In genomic region chr17:82004485-82005455, GRCh38 we compare ENCODE assay signal across 25 cellular contexts. TPM values are rescaled to one million over a fixed set of nuclear protein-coding genes. Genes with fewer than 3 reads are reported as not detected.
DNase-seq lines count a peak whose midpoint lies in the region; ATAC-seq and TF ChIP-seq lines count a peak whose summit lies in the region.
"Had no signal": no experiment of that assay in that cellular context is flagged by ENCODE, and none has a peak within 500 bp of the region (broad histone marks: within the 10 kb centered on the region; RNA-seq: fewer than 3 reads in every experiment).

No MANE protein-coding gene starts in this region.

- no peak overlapping the region for H2AFZ ChIP-seq in hepatocyte
- no peak overlapping the region for H2AFZ ChIP-seq in smooth muscle cell (ENCODE audit: low read depth)

- H3K27me3 Mint-ChIP-seq in T-helper 17 cell, result no peaks in the 10 kb centered on the region
- H3K27me3 Mint-ChIP-seq: CD8-positive, alpha-beta memory T cell had no signal

- CTCF ChIA-PET in Panc1 (lab: Charles Lee) (no interaction called here), A673 (lab: Charles Lee) (interaction anchor here (0.5 kb wide), 1 partner anchor 49 kb away, joined by 7 read pairs; no protein-coding TSS in a partner anchor)

- H3K27me3 ChIP-seq in BLaER1, result peaks cover 26% of the 10 kb centered on the region; the same call in 1 of the 2 replicates
- no peaks in the 10 kb centered on the region for H3K27me3 ChIP-seq in Panc1 (ENCODE audit: control insufficient read depth, insufficient read depth, low read length)
- H3K27me3 ChIP-seq in hepatocyte, result no peaks in the 10 kb centered on the region
- no peaks in the 10 kb centered on the region for H3K27me3 ChIP-seq in smooth muscle cell (ENCODE audit: low read depth)
- H3K27me3 ChIP-seq in A673 (replicated peaks; ENCODE audit: insufficient read depth, low read depth, low read length, poor library complexity), result no peaks in the 10 kb centered on the region
- H3K27me3 ChIP-seq: dorsolateral prefrontal cortex, left lung, thyroid gland had no signal

- 95% methylated on average over 37 of the region's 42 CpGs for WGBS in hepatocyte (ENCODE audit: low lambda C conversion rate, missing lambda C conversion rate)
- WGBS in smooth muscle cell (ENCODE audit: low lambda C conversion rate), result 94% methylated on average over 41 of the region's 42 CpGs

- POLR2A ChIA-PET in Panc1 (lab: Charles Lee) (no interaction called here), A673 (lab: Charles Lee; ENCODE audit: low non-redundant PET) (no interaction called here)

- H3K79me2 ChIP-seq in hepatocyte (peaks cover 7% of the 10 kb centered on the region), smooth muscle cell (ENCODE audit: low read depth) (no peaks in the 10 kb centered on the region)

- DNase-seq in Panc1 (ENCODE audit: low read depth, low spot score) (no peak), hepatocyte (ENCODE audit: low spot score) (no peak), smooth muscle cell (lab: John Stamatoyannopoulos, UW; ENCODE audit: unreplicated experiment) (no peak), T-helper 17 cell (no peak), NCI-H2227 (lab: John Stamatoyannopoulos, UW; ENCODE audit: unreplicated experiment) (no peak), A673 (ENCODE audit: low spot score) (no peak)
- DNase-seq in stimulated activated CD4-positive, alpha-beta T cell treated with anti-CD3 and anti-CD28 coated beads, Interleukin-4, amount 100 ng/mL, for 4 hours, result no peak
- DNase-seq: activated naive CD4-positive, alpha-beta T cell treated with anti-CD3 and anti-CD28 coated beads, Interleukin-2, amount 50 U/mL, for 16 hours; CD8-positive, alpha-beta memory T cell; DMS79 treated with DMSO at 0.1 percent for 48 hours; immature natural killer cell; NCI-H2171 treated with DMSO at 0.1 percent for 48 hours; NCI-H69; posterior cingulate gyrus; SHP77 treated with DMSO at 0.1 percent for 48 hours; small intestine; stimulated activated naive CD4-positive, alpha-beta T cell; thyroid gland had no signal

- no TSS peak for BruUV-seq in Panc1 (replicated peaks; lab: Mats Ljungman, UMichigan)
- no TSS peak for BruUV-seq in A673 (replicated peaks; lab: Mats Ljungman, UMichigan)

- peak overlapping the region; percentile 95 for H3K4me2 ChIP-seq in BLaER1
- H3K4me2 ChIP-seq in hepatocyte, result no peak overlapping the region
- peak overlapping the region; percentile 74 for H3K4me2 ChIP-seq in smooth muscle cell
- H3K4me2 ChIP-seq: KMS-11 had no signal

- no peaks in the 10 kb centered on the region for H3K4me1 Mint-ChIP-seq in T-helper 17 cell
- H3K4me1 Mint-ChIP-seq: CD8-positive, alpha-beta memory T cell; immature natural killer cell had no signal

- H3K4me1 ChIP-seq in BLaER1 (peaks cover 86% of the 10 kb centered on the region), Panc1 (ENCODE audit: control insufficient read depth, insufficient read depth, low read length) (peaks cover 48% of the 10 kb centered on the region), hepatocyte (ENCODE audit: insufficient read depth) (peaks cover 25% of the 10 kb centered on the region), smooth muscle cell (ENCODE audit: low read depth) (peaks cover 6% of the 10 kb centered on the region), A673 (ENCODE audit: insufficient read depth, low read length, poor library complexity, severe bottlenecking) (peaks cover 9% of the 10 kb centered on the region)
- H3K4me1 ChIP-seq: left lung had no signal

- H3K9me2 ChIP-seq in hepatocyte (replicated peaks; ENCODE audit: insufficient read depth), result no peaks in the 10 kb centered on the region

- H3K4me3 Mint-ChIP-seq in T-helper 17 cell, result no peak overlapping the region
- H3K4me3 Mint-ChIP-seq: activated T-helper 1 cell treated with anti-CD3 and anti-CD28 coated beads, Interleukin-12 subunit alpha, Interleukin-12 subunit beta, Interleukin-2, Interleukin-4 antibody, amounts not matched to agents 30 ng/mL and 10 ng/mL and 1 ng/mL, durations not matched to agents 14 hours and 24 hours and 36 hours; CD8-positive, alpha-beta memory T cell; immature natural killer cell; nephron progenitor cell had no signal

- no peaks in the 10 kb centered on the region; the same call in 1 of the 2 replicates for H3K36me3 ChIP-seq in BLaER1
- H3K36me3 ChIP-seq in Panc1 (ENCODE audit: control insufficient read depth, insufficient read depth, low read length), result no peaks in the 10 kb centered on the region
- H3K36me3 ChIP-seq in hepatocyte (replicated peaks; ENCODE audit: insufficient read depth, low read depth), result no peaks in the 10 kb centered on the region
- no peaks in the 10 kb centered on the region for H3K36me3 ChIP-seq in smooth muscle cell (ENCODE audit: low read depth)
- H3K36me3 ChIP-seq in A673 (ENCODE audit: insufficient read depth, low read length, poor library complexity, severe bottlenecking), result no peaks in the 10 kb centered on the region
- H3K36me3 ChIP-seq: left lung, thyroid gland had no signal

- TF ChIP-seq CTCF in Panc1 (IDR thresholded peaks at IDR 0.05) (no peak), hepatocyte (IDR thresholded peaks at IDR 0.05; ENCODE audit: poor library complexity) (no peak), smooth muscle cell (IDR thresholded peaks at IDR 0.05; ENCODE audit: borderline replicate concordance, insufficient read depth, poor library complexity, severe bottlenecking) (no peak), A673 (conservative IDR thresholded peaks at IDR 0.05; ENCODE audit: low read depth, low read length) (no peak)

- no peaks in the 10 kb centered on the region for H3K36me3 Mint-ChIP-seq in T-helper 17 cell (ENCODE audit: low read depth)
- H3K36me3 Mint-ChIP-seq: CD8-positive, alpha-beta memory T cell; immature natural killer cell had no signal

- intact Hi-C loops in Panc1 (cut with micrococcal nuclease; ENCODE audit: unreplicated experiment), result no loop called here
- intact Hi-C loops in A673 (cut with micrococcal nuclease; ENCODE audit: unreplicated experiment), result no loop called here

- ATAC-seq in Panc1, result no peak
- ATAC-seq in T-helper 17 cell, result no peak
- ATAC-seq: GM12878 had no signal

- H3K27ac Mint-ChIP-seq in T-helper 17 cell, result no peak overlapping the region
- H3K27ac Mint-ChIP-seq: activated T-helper 1 cell treated with anti-CD3 and anti-CD28 coated beads, Interleukin-12 subunit alpha, Interleukin-12 subunit beta, Interleukin-2, Interleukin-4 antibody, amounts not matched to agents 30 ng/mL and 10 ng/mL and 1 ng/mL, durations not matched to agents 14 hours and 24 hours and 36 hours; CD8-positive, alpha-beta memory T cell; immature natural killer cell; nephron progenitor cell had no signal

- H3K27ac ChIP-seq in BLaER1 (no peak overlapping the region), Panc1 (ENCODE audit: low read length) (peak overlapping the region; percentile 82), hepatocyte (peak overlapping the region; percentile 58), smooth muscle cell (ENCODE audit: low read depth) (peak overlapping the region; percentile 90), A673 (ENCODE audit: low read depth, low read length, poor library complexity, severe bottlenecking) (no peak overlapping the region)
- H3K27ac ChIP-seq: KMS-11, thyroid gland had no signal

- H3K9ac ChIP-seq in BLaER1 (no peak overlapping the region), smooth muscle cell (ENCODE audit: low read depth) (peak overlapping the region; percentile 62)
- H3K9ac ChIP-seq: KMS-11 had no signal

- H3K9me3 ChIP-seq in BLaER1, result no peaks in the 10 kb centered on the region
- no peaks in the 10 kb centered on the region for H3K9me3 ChIP-seq in Panc1 (ENCODE audit: control insufficient read depth, insufficient read depth, low read depth, low read length)
- no peaks in the 10 kb centered on the region for H3K9me3 ChIP-seq in hepatocyte (ENCODE audit: low read depth)
- no peaks in the 10 kb centered on the region for H3K9me3 ChIP-seq in smooth muscle cell (replicated peaks; ENCODE audit: low read depth)
- H3K9me3 ChIP-seq in T-helper 17 cell (ENCODE audit: control insufficient read depth, low read length, poor library complexity, severe bottlenecking), result no peaks in the 10 kb centered on the region
- no peaks in the 10 kb centered on the region for H3K9me3 ChIP-seq in A673 (ENCODE audit: low read depth, low read length, poor library complexity, severe bottlenecking)
- H3K9me3 ChIP-seq: left lung, thyroid gland had no signal

- H3K4me3 ChIP-seq in BLaER1 (no peak overlapping the region), Panc1 (ENCODE audit: low read depth in 2 of 2, low read length in 2 of 2) (no peak overlapping the region), hepatocyte (no peak overlapping the region), smooth muscle cell (no peak overlapping the region), A673 (ENCODE audit: low read depth, low read length, poor library complexity, severe bottlenecking) (no peak overlapping the region)
- H3K4me3 ChIP-seq: dorsolateral prefrontal cortex, GM12878, left lung, thyroid gland had no signal

- in situ Hi-C loops in Panc1 (cut with HindIII; ENCODE audit: low pct_unique_long_range_greater_than_20kb, low sequenced_read_pairs), result no loop called here

- H3F3A ChIP-seq in smooth muscle cell (ENCODE audit: low read depth), result peaks cover 12% of the 10 kb centered on the region

- H4K20me1 ChIP-seq in BLaER1 (peaks cover 92% of the 10 kb centered on the region), hepatocyte (ENCODE audit: insufficient read depth, poor library complexity, severe bottlenecking) (no peaks in the 10 kb centered on the region), smooth muscle cell (ENCODE audit: low read depth) (no peaks in the 10 kb centered on the region)

RNA-seq across cellular contexts. Expression of gene CENPX, which starts 17.9 kb away (rescaled TPM):
- total RNA-seq in Panc1 (2021; ENCODE audit: unreplicated experiment) (187 TPM), hepatocyte (58.2 and 64.5 TPM in 2 replicates), smooth muscle cell (44.6 and 50.4 TPM in 2 replicates), T-helper 17 cell (10 to 100 TPM; 20.9 to 21.1 TPM), A673 (2021) (153 and 165 TPM in 2 replicates)
- polyA plus RNA-seq in Panc1 (2012; ENCODE audit: insufficient read length), result 198 TPM
- polyA plus RNA-seq in hepatocyte (83.2 and 84.3 TPM in 2 replicates), smooth muscle cell (57.5 and 72.8 TPM in 2 replicates)

RNA-seq across cellular contexts. Expression of gene LRRC45, which starts 18.3 kb away (rescaled TPM):
- total RNA-seq in Panc1 (2021; ENCODE audit: unreplicated experiment) (29.9 TPM), hepatocyte (12.8 and 15.5 TPM in 2 replicates), smooth muscle cell (7.0 and 9.6 TPM in 2 replicates), T-helper 17 cell (10 to 100 TPM; 12.9 to 13.5 TPM), A673 (2021) (34.3 and 37.8 TPM in 2 replicates)
- polyA plus RNA-seq in Panc1 (2012; ENCODE audit: insufficient read length), result 27.6 TPM
- polyA plus RNA-seq in hepatocyte (14.7 and 17.2 TPM in 2 replicates), smooth muscle cell (7.4 and 13.5 TPM in 2 replicates)

RNA-seq across cellular contexts. Expression of gene RAC3, which starts 26.7 kb away (rescaled TPM):
- 39.4 TPM for total RNA-seq in Panc1 (2021; ENCODE audit: unreplicated experiment)
- 84.7 TPM for polyA plus RNA-seq in Panc1 (2012; ENCODE audit: insufficient read length)
- total RNA-seq in hepatocyte, result 11.8 and 13.7 TPM in 2 replicates
- 5.2 and 5.5 TPM in 2 replicates for polyA plus RNA-seq in hepatocyte
- total RNA-seq in smooth muscle cell, result 29.2 and 33.0 TPM in 2 replicates
- 12.1 and 15.3 TPM in 2 replicates for polyA plus RNA-seq in smooth muscle cell
- total RNA-seq in T-helper 17 cell, result 1 to 10 TPM; 2.6 to 3.1 TPM
- total RNA-seq in A673 (2021), result 24.8 and 42.0 TPM in 2 replicates
- polyA plus RNA-seq: CD8-positive, alpha-beta memory T cell; immature natural killer cell had no signal

RNA-seq across cellular contexts. Expression of gene ASPSCR1, which starts 27.3 kb away (rescaled TPM):
- 64.7 TPM for total RNA-seq in Panc1 (2021; ENCODE audit: unreplicated experiment)
- 67.1 TPM for polyA plus RNA-seq in Panc1 (2012; ENCODE audit: insufficient read length)
- total RNA-seq in hepatocyte, result 27.5 and 28.4 TPM in 2 replicates
- 45.9 and 56.8 TPM in 2 replicates for polyA plus RNA-seq in hepatocyte
- total RNA-seq in smooth muscle cell, result 12.3 and 28.4 TPM in 2 replicates
- polyA plus RNA-seq in smooth muscle cell, result 36.5 and 44.0 TPM in 2 replicates
- total RNA-seq in T-helper 17 cell, result 10 to 100 TPM; 38.1 to 40.1 TPM
- total RNA-seq in A673 (2021), result 46.2 and 52.2 TPM in 2 replicates

RNA-seq across cellular contexts. Expression of gene DCXR, which starts 32.7 kb away (rescaled TPM):
- total RNA-seq in Panc1 (2021; ENCODE audit: unreplicated experiment) (128 TPM), hepatocyte (118 and 125 TPM in 2 replicates), smooth muscle cell (34.9 and 46.4 TPM in 2 replicates), T-helper 17 cell (10 to 100 TPM; 55.6 to 77.5 TPM), A673 (2021) (140 and 191 TPM in 2 replicates)
- polyA plus RNA-seq in Panc1 (2012; ENCODE audit: insufficient read length), result 148 TPM
- polyA plus RNA-seq in hepatocyte (185 and 207 TPM in 2 replicates), smooth muscle cell (84.4 and 89.4 TPM in 2 replicates)

Comparison
In these comparisons a context has a peak if more than half of its experiments do, and no peak if none do; other contexts are left out.
1. H3K27ac ChIP-seq: peak in Panc1 (single experiment), hepatocyte (single experiment) and smooth muscle cell (single experiment); none in BLaER1 (single experiment) and A673 (single experiment).